ENCODE assay signal across 15 cellular contexts in genomic region chr13:98916403-98916802, GRCh38.
"Had no signal": no experiment of that assay in that cellular context is flagged by ENCODE, and none has a peak within 500 bp of the region (broad histone marks: within the 10 kb centered on the region; RNA-seq: fewer than 3 reads in every experiment).

No MANE protein-coding gene starts in this region.

- H3K27me3 ChIP-seq: ovary, right atrium auricular region, tibial nerve had no signal

- H3K4me3 ChIP-seq: coronary artery, ovary, right atrium auricular region, tibial nerve had no signal

- DNase-seq: central memory CD4-positive, alpha-beta T cell; effector CD8-positive, alpha-beta T cell; foreskin melanocyte; head of caudate nucleus; hippocampal formation; mesendoderm; naive thymus-derived CD4-positive, alpha-beta T cell; nephron progenitor cell; nucleus accumbens; ovary; stimulated activated CD4-positive, alpha-beta T cell treated with anti-CD3 and anti-CD28 coated beads, Interleukin-4, amount 100 ng/mL, for 1 hour; stimulated activated CD8-positive, alpha-beta memory T cell treated with anti-CD3 and anti-CD28 coated beads, Interleukin-4, amount 100 ng/mL, for 48 hours had no signal

- H3K36me3 ChIP-seq: ovary had no signal

- H3K27ac ChIP-seq: coronary artery, ovary had no signal

- H3K9me3 ChIP-seq: ovary, right atrium auricular region, tibial nerve had no signal
